1 cellular context compared by ENCODE assay signal in the genomic region with DNA sequence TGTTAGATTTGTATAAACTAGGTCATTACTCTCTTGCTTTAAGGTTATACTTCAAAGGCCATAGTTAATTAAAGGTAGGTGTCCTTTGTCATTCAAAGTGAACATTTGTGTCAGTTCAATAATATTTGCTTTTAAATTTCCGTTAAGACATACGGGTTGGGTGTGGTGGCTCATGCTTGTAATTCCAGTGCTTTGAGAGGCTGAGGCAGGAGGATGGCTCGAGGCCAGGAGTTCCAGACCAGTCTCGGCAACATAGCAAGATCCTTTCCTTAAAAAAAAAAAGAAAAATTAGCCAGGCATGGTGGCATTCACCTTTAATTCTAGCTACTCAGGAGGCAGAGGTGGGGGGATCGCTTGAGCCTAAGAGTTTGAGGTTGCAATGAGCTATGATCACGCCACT.
TF ChIP-seq lines count a peak whose summit lies in the region.

No MANE protein-coding gene starts in this region.

TF ChIP-seq in WTC11, 78 proteins besides CTCF, POLR2A, EP300 and RAD21 (continued from another document):
- TF ChIP-seq, protein P1, sequence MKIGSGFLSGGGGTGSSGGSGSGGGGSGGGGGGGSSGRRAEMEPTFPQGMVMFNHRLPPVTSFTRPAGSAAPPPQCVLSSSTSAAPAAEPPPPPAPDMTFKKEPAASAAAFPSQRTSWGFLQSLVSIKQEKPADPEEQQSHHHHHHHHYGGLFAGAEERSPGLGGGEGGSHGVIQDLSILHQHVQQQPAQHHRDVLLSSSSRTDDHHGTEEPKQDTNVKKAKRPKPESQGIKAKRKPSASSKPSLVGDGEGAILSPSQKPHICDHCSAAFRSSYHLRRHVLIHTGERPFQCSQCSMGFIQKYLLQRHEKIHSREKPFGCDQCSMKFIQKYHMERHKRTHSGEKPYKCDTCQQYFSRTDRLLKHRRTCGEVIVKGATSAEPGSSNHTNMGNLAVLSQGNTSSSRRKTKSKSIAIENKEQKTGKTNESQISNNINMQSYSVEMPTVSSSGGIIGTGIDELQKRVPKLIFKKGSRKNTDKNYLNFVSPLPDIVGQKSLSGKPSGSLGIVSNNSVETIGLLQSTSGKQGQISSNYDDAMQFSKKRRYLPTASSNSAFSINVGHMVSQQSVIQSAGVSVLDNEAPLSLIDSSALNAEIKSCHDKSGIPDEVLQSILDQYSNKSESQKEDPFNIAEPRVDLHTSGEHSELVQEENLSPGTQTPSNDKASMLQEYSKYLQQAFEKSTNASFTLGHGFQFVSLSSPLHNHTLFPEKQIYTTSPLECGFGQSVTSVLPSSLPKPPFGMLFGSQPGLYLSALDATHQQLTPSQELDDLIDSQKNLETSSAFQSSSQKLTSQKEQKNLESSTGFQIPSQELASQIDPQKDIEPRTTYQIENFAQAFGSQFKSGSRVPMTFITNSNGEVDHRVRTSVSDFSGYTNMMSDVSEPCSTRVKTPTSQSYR (CRISPR knock-in tag; IDR thresholded peaks at IDR 0.05): no peak
- TF ChIP-seq, protein P2, sequence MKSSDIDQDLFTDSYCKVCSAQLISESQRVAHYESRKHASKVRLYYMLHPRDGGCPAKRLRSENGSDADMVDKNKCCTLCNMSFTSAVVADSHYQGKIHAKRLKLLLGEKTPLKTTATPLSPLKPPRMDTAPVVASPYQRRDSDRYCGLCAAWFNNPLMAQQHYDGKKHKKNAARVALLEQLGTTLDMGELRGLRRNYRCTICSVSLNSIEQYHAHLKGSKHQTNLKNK (CRISPR knock-in tag; IDR thresholded peaks at IDR 0.05): no peak
- TF ChIP-seq ATF1 (CRISPR knock-in tag; IDR thresholded peaks at IDR 0.05) (no peak), JUN (CRISPR knock-in tag; IDR thresholded peaks at IDR 0.05) (no peak)
- TF ChIP-seq, protein P3, sequence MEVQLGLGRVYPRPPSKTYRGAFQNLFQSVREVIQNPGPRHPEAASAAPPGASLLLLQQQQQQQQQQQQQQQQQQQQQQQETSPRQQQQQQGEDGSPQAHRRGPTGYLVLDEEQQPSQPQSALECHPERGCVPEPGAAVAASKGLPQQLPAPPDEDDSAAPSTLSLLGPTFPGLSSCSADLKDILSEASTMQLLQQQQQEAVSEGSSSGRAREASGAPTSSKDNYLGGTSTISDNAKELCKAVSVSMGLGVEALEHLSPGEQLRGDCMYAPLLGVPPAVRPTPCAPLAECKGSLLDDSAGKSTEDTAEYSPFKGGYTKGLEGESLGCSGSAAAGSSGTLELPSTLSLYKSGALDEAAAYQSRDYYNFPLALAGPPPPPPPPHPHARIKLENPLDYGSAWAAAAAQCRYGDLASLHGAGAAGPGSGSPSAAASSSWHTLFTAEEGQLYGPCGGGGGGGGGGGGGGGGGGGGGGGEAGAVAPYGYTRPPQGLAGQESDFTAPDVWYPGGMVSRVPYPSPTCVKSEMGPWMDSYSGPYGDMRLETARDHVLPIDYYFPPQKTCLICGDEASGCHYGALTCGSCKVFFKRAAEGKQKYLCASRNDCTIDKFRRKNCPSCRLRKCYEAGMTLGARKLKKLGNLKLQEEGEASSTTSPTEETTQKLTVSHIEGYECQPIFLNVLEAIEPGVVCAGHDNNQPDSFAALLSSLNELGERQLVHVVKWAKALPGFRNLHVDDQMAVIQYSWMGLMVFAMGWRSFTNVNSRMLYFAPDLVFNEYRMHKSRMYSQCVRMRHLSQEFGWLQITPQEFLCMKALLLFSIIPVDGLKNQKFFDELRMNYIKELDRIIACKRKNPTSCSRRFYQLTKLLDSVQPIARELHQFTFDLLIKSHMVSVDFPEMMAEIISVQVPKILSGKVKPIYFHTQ (CRISPR knock-in tag; IDR thresholded peaks at IDR 0.05): no peak
- TF ChIP-seq, protein P4, sequence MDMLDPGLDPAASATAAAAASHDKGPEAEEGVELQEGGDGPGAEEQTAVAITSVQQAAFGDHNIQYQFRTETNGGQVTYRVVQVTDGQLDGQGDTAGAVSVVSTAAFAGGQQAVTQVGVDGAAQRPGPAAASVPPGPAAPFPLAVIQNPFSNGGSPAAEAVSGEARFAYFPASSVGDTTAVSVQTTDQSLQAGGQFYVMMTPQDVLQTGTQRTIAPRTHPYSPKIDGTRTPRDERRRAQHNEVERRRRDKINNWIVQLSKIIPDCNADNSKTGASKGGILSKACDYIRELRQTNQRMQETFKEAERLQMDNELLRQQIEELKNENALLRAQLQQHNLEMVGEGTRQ (CRISPR knock-in tag; IDR thresholded peaks at IDR 0.05): no peak
TF ChIP-seq in WTC11: peak in this region for 0.
